Comparison of ENCODE assay signal across 2 cellular contexts in the genomic region with DNA sequence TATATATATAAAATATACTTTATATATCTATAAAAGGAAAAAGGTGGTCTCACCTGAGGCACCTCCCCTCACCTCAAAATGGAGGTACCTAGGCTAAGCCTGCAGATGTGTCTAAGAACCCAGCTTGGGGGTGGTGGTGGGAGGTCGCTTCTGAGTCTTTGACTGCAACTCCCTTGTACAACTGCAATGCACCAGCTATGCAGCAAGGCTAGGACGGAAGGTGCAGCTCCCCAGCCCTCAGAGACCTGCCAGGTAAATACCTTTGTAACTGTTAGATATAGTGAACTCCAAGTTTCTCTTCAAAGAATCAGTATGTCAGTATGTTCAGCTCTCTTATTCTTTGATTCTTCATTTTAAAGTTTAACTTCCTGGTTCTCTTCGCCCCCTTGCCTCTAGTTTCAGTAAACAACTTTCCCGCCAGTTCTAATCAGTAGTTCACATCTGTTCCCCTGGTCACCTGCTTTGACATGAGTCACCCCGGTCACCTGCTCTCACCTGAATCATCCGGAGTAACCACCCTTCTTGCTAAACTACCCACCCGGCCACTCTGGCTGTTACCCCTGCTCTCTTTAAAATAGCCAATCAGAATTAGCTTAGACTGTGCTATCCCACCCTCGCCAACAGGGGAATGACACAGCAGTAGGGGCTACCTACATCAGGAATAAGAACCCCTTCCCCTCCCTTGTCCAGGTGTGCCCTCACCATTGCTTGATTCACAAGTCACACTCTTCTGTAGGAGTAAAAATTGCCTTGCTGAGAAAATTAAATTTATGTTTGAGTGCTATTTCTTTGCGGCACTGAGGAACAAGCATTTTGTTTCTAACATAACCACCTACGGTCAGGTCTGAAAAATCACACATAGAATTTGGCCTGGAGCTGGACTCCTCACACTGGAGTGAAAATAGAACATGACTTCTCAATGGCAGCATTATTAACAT.
TF ChIP-seq lines count a peak whose summit lies in the region.

No MANE protein-coding gene starts in this region.

TF ChIP-seq in HepG2, 621 proteins besides CTCF, POLR2A, EP300 and RAD21:
- TF ChIP-seq ZNF562 (CRISPR knock-in tag; IDR thresholded peaks at IDR 0.05; ENCODE audit: borderline replicate concordance) (peak; percentile 68; the same call in 1 of the 2 replicates), ZEB1 (IDR thresholded peaks at IDR 0.05; ENCODE audit: insufficient replicate concordance, low read depth) (peak; percentile 78), ZNF329 (CRISPR knock-in tag; IDR thresholded peaks at IDR 0.05; ENCODE audit: low read depth) (no peak), SAP130 (CRISPR knock-in tag; IDR thresholded peaks at IDR 0.05; ENCODE audit: low read depth) (peak; percentile 22; the same call in 1 of the 2 replicates), ZNF331 (CRISPR knock-in tag; IDR thresholded peaks at IDR 0.05) (0 out of 2 replicates have a peak, but pooled peaks have one; percentile 2), SETDB1 (CRISPR knock-in tag; IDR thresholded peaks at IDR 0.05; ENCODE audit: borderline replicate concordance) (no peak), MAFK (conservative IDR thresholded peaks at IDR 0.05 in 1 of 2, IDR thresholded peaks at IDR 0.05 in 1 of 2; ENCODE audit: low read length in 2 of 2) (no peak), FOXC1 (CRISPR knock-in tag; IDR thresholded peaks at IDR 0.05; ENCODE audit: borderline replicate concordance) (no peak), FOSL2 (CRISPR knock-in tag; IDR thresholded peaks at IDR 0.05) (peak; percentile 83), RARA (CRISPR knock-in tag; IDR thresholded peaks at IDR 0.05) (0 out of 2 replicates have a peak, but pooled peaks have one; percentile 9), FOSL1 (CRISPR knock-in tag; IDR thresholded peaks at IDR 0.05; ENCODE audit: borderline replicate concordance) (peak; percentile 21; the same call in 1 of the 2 replicates), ASH2L (IDR thresholded peaks at IDR 0.05; ENCODE audit: insufficient read length, low read depth, low read length) (no peak), POGZ (CRISPR knock-in tag; IDR thresholded peaks at IDR 0.05) (no peak)
- TF ChIP-seq, protein P1, sequence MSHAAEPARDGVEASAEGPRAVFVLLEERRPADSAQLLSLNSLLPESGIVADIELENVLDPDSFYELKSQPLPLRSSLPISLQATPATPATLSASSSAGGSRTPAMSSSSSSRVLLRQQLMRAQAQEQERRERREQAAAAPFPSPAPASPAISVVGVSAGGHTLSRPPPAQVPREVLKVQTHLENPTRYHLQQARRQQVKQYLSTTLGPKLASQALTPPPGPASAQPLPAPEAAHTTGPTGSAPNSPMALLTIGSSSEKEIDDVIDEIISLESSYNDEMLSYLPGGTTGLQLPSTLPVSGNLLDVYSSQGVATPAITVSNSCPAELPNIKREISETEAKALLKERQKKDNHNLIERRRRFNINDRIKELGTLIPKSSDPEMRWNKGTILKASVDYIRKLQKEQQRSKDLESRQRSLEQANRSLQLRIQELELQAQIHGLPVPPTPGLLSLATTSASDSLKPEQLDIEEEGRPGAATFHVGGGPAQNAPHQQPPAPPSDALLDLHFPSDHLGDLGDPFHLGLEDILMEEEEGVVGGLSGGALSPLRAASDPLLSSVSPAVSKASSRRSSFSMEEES (CRISPR knock-in tag; IDR thresholded peaks at IDR 0.05), result peak; percentile 78; the same call in 1 of the 2 replicates
- TF ChIP-seq, protein P2, sequence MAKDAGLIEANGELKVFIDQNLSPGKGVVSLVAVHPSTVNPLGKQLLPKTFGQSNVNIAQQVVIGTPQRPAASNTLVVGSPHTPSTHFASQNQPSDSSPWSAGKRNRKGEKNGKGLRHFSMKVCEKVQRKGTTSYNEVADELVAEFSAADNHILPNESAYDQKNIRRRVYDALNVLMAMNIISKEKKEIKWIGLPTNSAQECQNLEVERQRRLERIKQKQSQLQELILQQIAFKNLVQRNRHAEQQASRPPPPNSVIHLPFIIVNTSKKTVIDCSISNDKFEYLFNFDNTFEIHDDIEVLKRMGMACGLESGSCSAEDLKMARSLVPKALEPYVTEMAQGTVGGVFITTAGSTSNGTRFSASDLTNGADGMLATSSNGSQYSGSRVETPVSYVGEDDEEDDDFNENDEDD (CRISPR knock-in tag; IDR thresholded peaks at IDR 0.05; ENCODE audit: borderline replicate concordance), result peak; percentile 33; the same call in 1 of the 2 replicates
- TF ChIP-seq, protein P3, sequence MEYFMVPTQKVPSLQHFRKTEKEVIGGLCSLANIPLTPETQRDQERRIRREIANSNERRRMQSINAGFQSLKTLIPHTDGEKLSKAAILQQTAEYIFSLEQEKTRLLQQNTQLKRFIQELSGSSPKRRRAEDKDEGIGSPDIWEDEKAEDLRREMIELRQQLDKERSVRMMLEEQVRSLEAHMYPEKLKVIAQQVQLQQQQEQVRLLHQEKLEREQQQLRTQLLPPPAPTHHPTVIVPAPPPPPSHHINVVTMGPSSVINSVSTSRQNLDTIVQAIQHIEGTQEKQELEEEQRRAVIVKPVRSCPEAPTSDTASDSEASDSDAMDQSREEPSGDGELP (IDR thresholded peaks at IDR 0.05; ENCODE audit: borderline replicate concordance, low read depth), result peak; percentile 42; the same call in 1 of the 2 replicates

TF ChIP-seq in H1, 55 proteins besides CTCF, POLR2A, EP300 and RAD21:
- TF ChIP-seq RFX5 (IDR thresholded peaks at IDR 0.05; ENCODE audit: borderline replicate concordance, low read depth, low read length) (no peak), JUND (IDR thresholded peaks at IDR 0.05; ENCODE audit: low read length) (peak; percentile 47; the same call in 1 of the 2 replicates), EZH2 (IDR thresholded peaks at IDR 0.05; ENCODE audit: low read depth, low read length, severe bottlenecking) (no peak), JUN (IDR thresholded peaks at IDR 0.05; ENCODE audit: low read depth, low read length) (no peak), TAF1 (IDR thresholded peaks at IDR 0.05; ENCODE audit: low read depth, low read length) (no peak), MAFK (IDR thresholded peaks at IDR 0.05; ENCODE audit: low read depth, low read length) (peak; percentile 57; the same call in 1 of the 2 replicates), CBX5 (IDR thresholded peaks at IDR 0.05; ENCODE audit: low read depth, low read length) (no peak), BACH1 (IDR thresholded peaks at IDR 0.05; ENCODE audit: low read length) (peak; percentile 59; the same call in 1 of the 2 replicates)
- TF ChIP-seq, protein P4, sequence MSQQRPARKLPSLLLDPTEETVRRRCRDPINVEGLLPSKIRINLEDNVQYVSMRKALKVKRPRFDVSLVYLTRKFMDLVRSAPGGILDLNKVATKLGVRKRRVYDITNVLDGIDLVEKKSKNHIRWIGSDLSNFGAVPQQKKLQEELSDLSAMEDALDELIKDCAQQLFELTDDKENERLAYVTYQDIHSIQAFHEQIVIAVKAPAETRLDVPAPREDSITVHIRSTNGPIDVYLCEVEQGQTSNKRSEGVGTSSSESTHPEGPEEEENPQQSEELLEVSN (IDR thresholded peaks at IDR 0.05), result peak; percentile 69
- TF ChIP-seq, protein P5, sequence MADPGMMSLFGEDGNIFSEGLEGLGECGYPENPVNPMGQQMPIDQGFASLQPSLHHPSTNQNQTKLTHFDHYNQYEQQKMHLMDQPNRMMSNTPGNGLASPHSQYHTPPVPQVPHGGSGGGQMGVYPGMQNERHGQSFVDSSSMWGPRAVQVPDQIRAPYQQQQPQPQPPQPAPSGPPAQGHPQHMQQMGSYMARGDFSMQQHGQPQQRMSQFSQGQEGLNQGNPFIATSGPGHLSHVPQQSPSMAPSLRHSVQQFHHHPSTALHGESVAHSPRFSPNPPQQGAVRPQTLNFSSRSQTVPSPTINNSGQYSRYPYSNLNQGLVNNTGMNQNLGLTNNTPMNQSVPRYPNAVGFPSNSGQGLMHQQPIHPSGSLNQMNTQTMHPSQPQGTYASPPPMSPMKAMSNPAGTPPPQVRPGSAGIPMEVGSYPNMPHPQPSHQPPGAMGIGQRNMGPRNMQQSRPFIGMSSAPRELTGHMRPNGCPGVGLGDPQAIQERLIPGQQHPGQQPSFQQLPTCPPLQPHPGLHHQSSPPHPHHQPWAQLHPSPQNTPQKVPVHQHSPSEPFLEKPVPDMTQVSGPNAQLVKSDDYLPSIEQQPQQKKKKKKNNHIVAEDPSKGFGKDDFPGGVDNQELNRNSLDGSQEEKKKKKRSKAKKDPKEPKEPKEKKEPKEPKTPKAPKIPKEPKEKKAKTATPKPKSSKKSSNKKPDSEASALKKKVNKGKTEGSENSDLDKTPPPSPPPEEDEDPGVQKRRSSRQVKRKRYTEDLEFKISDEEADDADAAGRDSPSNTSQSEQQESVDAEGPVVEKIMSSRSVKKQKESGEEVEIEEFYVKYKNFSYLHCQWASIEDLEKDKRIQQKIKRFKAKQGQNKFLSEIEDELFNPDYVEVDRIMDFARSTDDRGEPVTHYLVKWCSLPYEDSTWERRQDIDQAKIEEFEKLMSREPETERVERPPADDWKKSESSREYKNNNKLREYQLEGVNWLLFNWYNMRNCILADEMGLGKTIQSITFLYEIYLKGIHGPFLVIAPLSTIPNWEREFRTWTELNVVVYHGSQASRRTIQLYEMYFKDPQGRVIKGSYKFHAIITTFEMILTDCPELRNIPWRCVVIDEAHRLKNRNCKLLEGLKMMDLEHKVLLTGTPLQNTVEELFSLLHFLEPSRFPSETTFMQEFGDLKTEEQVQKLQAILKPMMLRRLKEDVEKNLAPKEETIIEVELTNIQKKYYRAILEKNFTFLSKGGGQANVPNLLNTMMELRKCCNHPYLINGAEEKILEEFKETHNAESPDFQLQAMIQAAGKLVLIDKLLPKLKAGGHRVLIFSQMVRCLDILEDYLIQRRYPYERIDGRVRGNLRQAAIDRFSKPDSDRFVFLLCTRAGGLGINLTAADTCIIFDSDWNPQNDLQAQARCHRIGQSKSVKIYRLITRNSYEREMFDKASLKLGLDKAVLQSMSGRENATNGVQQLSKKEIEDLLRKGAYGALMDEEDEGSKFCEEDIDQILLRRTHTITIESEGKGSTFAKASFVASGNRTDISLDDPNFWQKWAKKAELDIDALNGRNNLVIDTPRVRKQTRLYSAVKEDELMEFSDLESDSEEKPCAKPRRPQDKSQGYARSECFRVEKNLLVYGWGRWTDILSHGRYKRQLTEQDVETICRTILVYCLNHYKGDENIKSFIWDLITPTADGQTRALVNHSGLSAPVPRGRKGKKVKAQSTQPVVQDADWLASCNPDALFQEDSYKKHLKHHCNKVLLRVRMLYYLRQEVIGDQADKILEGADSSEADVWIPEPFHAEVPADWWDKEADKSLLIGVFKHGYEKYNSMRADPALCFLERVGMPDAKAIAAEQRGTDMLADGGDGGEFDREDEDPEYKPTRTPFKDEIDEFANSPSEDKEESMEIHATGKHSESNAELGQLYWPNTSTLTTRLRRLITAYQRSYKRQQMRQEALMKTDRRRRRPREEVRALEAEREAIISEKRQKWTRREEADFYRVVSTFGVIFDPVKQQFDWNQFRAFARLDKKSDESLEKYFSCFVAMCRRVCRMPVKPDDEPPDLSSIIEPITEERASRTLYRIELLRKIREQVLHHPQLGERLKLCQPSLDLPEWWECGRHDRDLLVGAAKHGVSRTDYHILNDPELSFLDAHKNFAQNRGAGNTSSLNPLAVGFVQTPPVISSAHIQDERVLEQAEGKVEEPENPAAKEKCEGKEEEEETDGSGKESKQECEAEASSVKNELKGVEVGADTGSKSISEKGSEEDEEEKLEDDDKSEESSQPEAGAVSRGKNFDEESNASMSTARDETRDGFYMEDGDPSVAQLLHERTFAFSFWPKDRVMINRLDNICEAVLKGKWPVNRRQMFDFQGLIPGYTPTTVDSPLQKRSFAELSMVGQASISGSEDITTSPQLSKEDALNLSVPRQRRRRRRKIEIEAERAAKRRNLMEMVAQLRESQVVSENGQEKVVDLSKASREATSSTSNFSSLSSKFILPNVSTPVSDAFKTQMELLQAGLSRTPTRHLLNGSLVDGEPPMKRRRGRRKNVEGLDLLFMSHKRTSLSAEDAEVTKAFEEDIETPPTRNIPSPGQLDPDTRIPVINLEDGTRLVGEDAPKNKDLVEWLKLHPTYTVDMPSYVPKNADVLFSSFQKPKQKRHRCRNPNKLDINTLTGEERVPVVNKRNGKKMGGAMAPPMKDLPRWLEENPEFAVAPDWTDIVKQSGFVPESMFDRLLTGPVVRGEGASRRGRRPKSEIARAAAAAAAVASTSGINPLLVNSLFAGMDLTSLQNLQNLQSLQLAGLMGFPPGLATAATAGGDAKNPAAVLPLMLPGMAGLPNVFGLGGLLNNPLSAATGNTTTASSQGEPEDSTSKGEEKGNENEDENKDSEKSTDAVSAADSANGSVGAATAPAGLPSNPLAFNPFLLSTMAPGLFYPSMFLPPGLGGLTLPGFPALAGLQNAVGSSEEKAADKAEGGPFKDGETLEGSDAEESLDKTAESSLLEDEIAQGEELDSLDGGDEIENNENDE (IDR thresholded peaks at IDR 0.05; ENCODE audit: insufficient replicate concordance, low read length), result no peak
- TF ChIP-seq, protein P6, sequence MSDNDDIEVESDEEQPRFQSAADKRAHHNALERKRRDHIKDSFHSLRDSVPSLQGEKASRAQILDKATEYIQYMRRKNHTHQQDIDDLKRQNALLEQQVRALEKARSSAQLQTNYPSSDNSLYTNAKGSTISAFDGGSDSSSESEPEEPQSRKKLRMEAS (IDR thresholded peaks at IDR 0.05), result peak; percentile 33; the same call in 1 of the 2 replicates
TF ChIP-seq in H1: peak in this region for 5.
